In the genomic region with DNA sequence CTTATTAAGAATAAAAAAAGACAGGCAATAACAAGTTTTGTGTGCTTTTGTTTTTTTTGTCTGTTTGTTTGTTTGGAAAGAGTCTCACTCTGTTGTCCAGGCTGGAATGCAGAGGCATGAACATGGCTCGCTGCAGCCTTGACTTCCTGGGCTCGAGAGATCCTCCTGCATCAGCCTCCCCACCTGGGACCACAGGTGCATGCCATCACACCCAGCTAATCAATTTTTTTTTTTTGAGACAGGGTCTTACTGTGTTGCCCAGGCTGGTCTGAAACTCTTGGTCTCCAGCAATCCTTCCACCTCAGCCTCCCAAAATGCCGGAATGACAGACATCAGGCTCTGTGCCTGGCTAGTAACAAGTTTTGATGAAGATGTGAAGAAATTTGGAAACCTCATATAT, we compare ENCODE assay signal across 1 cellular context.
A peak's percentile ranks its signal among the peaks of the same experiment; 100 is the strongest.
TF ChIP-seq lines count a peak whose summit lies in the region.

No MANE protein-coding gene starts in this region.

TF ChIP-seq in K562, 482 proteins besides CTCF, POLR2A, EP300 and RAD21 (continued from another document):
- TF ChIP-seq, protein P1, sequence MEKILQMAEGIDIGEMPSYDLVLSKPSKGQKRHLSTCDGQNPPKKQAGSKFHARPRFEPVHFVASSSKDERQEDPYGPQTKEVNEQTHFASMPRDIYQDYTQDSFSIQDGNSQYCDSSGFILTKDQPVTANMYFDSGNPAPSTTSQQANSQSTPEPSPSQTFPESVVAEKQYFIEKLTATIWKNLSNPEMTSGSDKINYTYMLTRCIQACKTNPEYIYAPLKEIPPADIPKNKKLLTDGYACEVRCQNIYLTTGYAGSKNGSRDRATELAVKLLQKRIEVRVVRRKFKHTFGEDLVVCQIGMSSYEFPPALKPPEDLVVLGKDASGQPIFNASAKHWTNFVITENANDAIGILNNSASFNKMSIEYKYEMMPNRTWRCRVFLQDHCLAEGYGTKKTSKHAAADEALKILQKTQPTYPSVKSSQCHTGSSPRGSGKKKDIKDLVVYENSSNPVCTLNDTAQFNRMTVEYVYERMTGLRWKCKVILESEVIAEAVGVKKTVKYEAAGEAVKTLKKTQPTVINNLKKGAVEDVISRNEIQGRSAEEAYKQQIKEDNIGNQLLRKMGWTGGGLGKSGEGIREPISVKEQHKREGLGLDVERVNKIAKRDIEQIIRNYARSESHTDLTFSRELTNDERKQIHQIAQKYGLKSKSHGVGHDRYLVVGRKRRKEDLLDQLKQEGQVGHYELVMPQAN (IDR thresholded peaks at IDR 0.05; ENCODE audit: borderline replicate concordance): no peak
- TF ChIP-seq LARP7 (IDR thresholded peaks at IDR 0.05): no peak
- TF ChIP-seq ZNF121 (CRISPR knock-in tag; conservative IDR thresholded peaks at IDR 0.05): peak; percentile 77; the same call in 1 of the 2 replicates
- TF ChIP-seq, protein P2, sequence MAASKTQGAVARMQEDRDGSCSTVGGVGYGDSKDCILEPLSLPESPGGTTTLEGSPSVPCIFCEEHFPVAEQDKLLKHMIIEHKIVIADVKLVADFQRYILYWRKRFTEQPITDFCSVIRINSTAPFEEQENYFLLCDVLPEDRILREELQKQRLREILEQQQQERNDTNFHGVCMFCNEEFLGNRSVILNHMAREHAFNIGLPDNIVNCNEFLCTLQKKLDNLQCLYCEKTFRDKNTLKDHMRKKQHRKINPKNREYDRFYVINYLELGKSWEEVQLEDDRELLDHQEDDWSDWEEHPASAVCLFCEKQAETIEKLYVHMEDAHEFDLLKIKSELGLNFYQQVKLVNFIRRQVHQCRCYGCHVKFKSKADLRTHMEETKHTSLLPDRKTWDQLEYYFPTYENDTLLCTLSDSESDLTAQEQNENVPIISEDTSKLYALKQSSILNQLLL (CRISPR knock-in tag; IDR thresholded peaks at IDR 0.05; ENCODE audit: borderline replicate concordance): no peak
